Comparison of ENCODE assay signal across 11 cellular contexts in genomic region chr11:112977620-112978212, GRCh38. TPM values are rescaled to one million over a fixed set of nuclear protein-coding genes. Genes with fewer than 3 reads are reported as not detected.
DNase-seq lines count a peak whose midpoint lies in the region; ATAC-seq, FAIRE-seq and TF ChIP-seq lines count a peak whose summit lies in the region.
"Had no signal": no experiment of that assay in that cellular context is flagged by ENCODE, and none has a peak within 500 bp of the region (broad histone marks: within the 10 kb centered on the region; RNA-seq: fewer than 3 reads in every experiment).

No MANE protein-coding gene starts in this region.

- ATAC-seq in mucosa of descending colon: peak; percentile 24
- ATAC-seq in HG03175 (IDR thresholded peaks at IDR 0.05; ENCODE audit: unreplicated experiment): no peak
- ATAC-seq in HG03280 (IDR thresholded peaks at IDR 0.05; ENCODE audit: unreplicated experiment): no peak
- ATAC-seq: stimulated activated effector memory CD8-positive, alpha-beta T cell treated with anti-CD3 and anti-CD28 coated beads, Interleukin-12 subunit alpha, Interleukin-12 subunit beta, amount 100 ng/mL, for 72 hours had no signal

- intact Hi-C loops in CD14-positive monocyte (cut with micrococcal nuclease): no loop called here
- intact Hi-C loops in mucosa of descending colon (cut with DNase I, micrococcal nuclease): no loop called here

- peaks cover 0 to 6% (median 3%) of the 10 kb centered on the region in 3 donors for H3K27me3 Mint-ChIP-seq in CD14-positive monocyte (ENCODE audit: low read depth in 3 of 3)

- no peaks in the 10 kb centered on the region for H3K36me3 ChIP-seq in mucosa of descending colon (ENCODE audit: low read depth)
- H3K36me3 ChIP-seq in brain microvascular endothelial cell (replicated peaks): no peaks in the 10 kb centered on the region

- no peak overlapping the region for H3K27ac ChIP-seq in brain microvascular endothelial cell

- H3K9me3 ChIP-seq in mucosa of descending colon: no peaks in the 10 kb centered on the region

- H3K9me3 Mint-ChIP-seq in CD14-positive monocyte: no peaks in the 10 kb centered on the region
- H3K9me3 Mint-ChIP-seq: stimulated activated effector memory CD8-positive, alpha-beta T cell treated with anti-CD3 and anti-CD28 coated beads, Interleukin-12 subunit alpha, Interleukin-12 subunit beta, amount 100 ng/mL, for 72 hours had no signal

- TF ChIP-seq CTCF in CD14-positive monocyte (IDR thresholded peaks at IDR 0.05) (no peak), NB4 (IDR thresholded peaks at IDR 0.05; ENCODE audit: low read depth, low read length) (no peak), cardiac fibroblast (IDR thresholded peaks at IDR 0.05; ENCODE audit: low read depth, low read length) (no peak), mucosa of descending colon (IDR thresholded peaks at IDR 0.05) (no peak), brain microvascular endothelial cell (IDR thresholded peaks at IDR 0.05; ENCODE audit: low read depth, low read length, missing control alignments) (no peak)

- H3K4me3 ChIP-seq in NB4 (ENCODE audit: low read depth, low read length): peak overlapping the region; percentile 29
- H3K4me3 ChIP-seq in cardiac fibroblast (replicated peaks in 1 of 2; ENCODE audit: low read depth in 2 of 2, low read length in 2 of 2): no peak overlapping the region
- H3K4me3 ChIP-seq in mucosa of descending colon: no peak overlapping the region
- no peak overlapping the region for H3K4me3 ChIP-seq in brain microvascular endothelial cell (ENCODE audit: low read depth, low read length)

- H3K4me1 ChIP-seq in mucosa of descending colon (ENCODE audit: low read depth): no peaks in the 10 kb centered on the region

- no peak for TF ChIP-seq POLR2A in NB4 (IDR thresholded peaks at IDR 0.05; ENCODE audit: extremely low read depth, insufficient read length)

- H3K4me1 Mint-ChIP-seq in CD14-positive monocyte: peaks cover 14% of the 10 kb centered on the region
- H3K4me1 Mint-ChIP-seq: stimulated activated effector memory CD8-positive, alpha-beta T cell treated with anti-CD3 and anti-CD28 coated beads, Interleukin-12 subunit alpha, Interleukin-12 subunit beta, amount 100 ng/mL, for 72 hours had no signal

- in situ Hi-C loops in brain microvascular endothelial cell (cut with HindIII; ENCODE audit: low pct_ligation_motif_present, low sequenced_read_pairs): no loop called here

- H3K36me3 Mint-ChIP-seq in CD14-positive monocyte: no peaks in the 10 kb centered on the region
- H3K36me3 Mint-ChIP-seq: stimulated activated effector memory CD8-positive, alpha-beta T cell treated with anti-CD3 and anti-CD28 coated beads, Interleukin-12 subunit alpha, Interleukin-12 subunit beta, amount 100 ng/mL, for 72 hours had no signal

- DNase-seq in CD14-positive monocyte (ENCODE audit: low spot score) (peak; percentile 55), NB4 (ENCODE audit: low read depth) (peak; percentile 95), cardiac fibroblast (ENCODE audit: low read depth in 2 of 2) (peak; percentile 56 to 73), mucosa of descending colon (no peak), HTR-8/SVneo (ENCODE audit: insufficient read length, low spot score) (no peak), brain microvascular endothelial cell (no peak)
- DNase-seq: activated T-cell treated with anti-CD3 and anti-CD28 coated beads, Interleukin-2, amount 50 U/mL, for 48 hours had no signal

- peak overlapping the region; percentile 43 to 93 (median 81) for H3K27ac Mint-ChIP-seq in CD14-positive monocyte
- H3K27ac Mint-ChIP-seq: stimulated activated effector memory CD8-positive, alpha-beta T cell treated with anti-CD3 and anti-CD28 coated beads, Interleukin-12 subunit alpha, Interleukin-12 subunit beta, amount 100 ng/mL, for 72 hours had no signal

- no peaks in the 10 kb centered on the region for H3K27me3 ChIP-seq in brain microvascular endothelial cell (replicated peaks)

- FAIRE-seq in HTR-8/SVneo (lab: Jason Lieb, UNC): no peak

- H3K4me3 Mint-ChIP-seq in CD14-positive monocyte: peak overlapping the region in 1 of 2 donors; percentile 18
- H3K4me3 Mint-ChIP-seq: stimulated activated effector memory CD8-positive, alpha-beta T cell treated with anti-CD3 and anti-CD28 coated beads, Interleukin-12 subunit alpha, Interleukin-12 subunit beta, amount 100 ng/mL, for 72 hours had no signal

RNA-seq across cellular contexts. Expression of gene NCAM1, which starts 16.5 kb away (rescaled TPM):
- polyA plus RNA-seq in CD14-positive monocyte: under 1 TPM in 1 of 2 donors, not detected in 1; 0.65 TPM
- total RNA-seq in mucosa of descending colon: 10 to 100 TPM in 1 of 3 donors, 1 to 10 TPM in 2; 6.3 to 97.0 (median 9.3) TPM
- total RNA-seq: SK-MEL-5 had no signal

Comparison
In these comparisons a context has a peak if more than half of its experiments do, and no peak if none do; other contexts are left out.
1. DNase-seq: peak in CD14-positive monocyte (single experiment), NB4 (single experiment) and cardiac fibroblast (2 of 2); none in mucosa of descending colon (0 of 3), HTR-8/SVneo (single experiment) and brain microvascular endothelial cell (single experiment).